Comparison of ENCODE assay signal across 1 cellular context in genomic region chr12:2832550-2833127, GRCh38.
TF ChIP-seq lines count a peak whose summit lies in the region.

No MANE protein-coding gene starts in this region.

TF ChIP-seq in SK-N-SH, 30 proteins besides CTCF, POLR2A, EP300 and RAD21 (continued from another document):
- no peak for TF ChIP-seq SMC3 (IDR thresholded peaks at IDR 0.05; ENCODE audit: low read depth, low read length)
- TF ChIP-seq, protein P1, sequence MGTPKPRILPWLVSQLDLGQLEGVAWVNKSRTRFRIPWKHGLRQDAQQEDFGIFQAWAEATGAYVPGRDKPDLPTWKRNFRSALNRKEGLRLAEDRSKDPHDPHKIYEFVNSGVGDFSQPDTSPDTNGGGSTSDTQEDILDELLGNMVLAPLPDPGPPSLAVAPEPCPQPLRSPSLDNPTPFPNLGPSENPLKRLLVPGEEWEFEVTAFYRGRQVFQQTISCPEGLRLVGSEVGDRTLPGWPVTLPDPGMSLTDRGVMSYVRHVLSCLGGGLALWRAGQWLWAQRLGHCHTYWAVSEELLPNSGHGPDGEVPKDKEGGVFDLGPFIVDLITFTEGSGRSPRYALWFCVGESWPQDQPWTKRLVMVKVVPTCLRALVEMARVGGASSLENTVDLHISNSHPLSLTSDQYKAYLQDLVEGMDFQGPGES (IDR thresholded peaks at IDR 0.05; ENCODE audit: low read depth, low read length), result no peak
- TF ChIP-seq REST (IDR thresholded peaks at IDR 0.05; ENCODE audit: low read depth, low read length), result no peak
- TF ChIP-seq TEAD4 (IDR thresholded peaks at IDR 0.05; ENCODE audit: borderline replicate concordance, insufficient read depth), result no peak
- no peak for TF ChIP-seq FOXJ3 (CRISPR knock-in tag; IDR thresholded peaks at IDR 0.05)
- no peak for TF ChIP-seq GATA2 (CRISPR knock-in tag; IDR thresholded peaks at IDR 0.05)
- TF ChIP-seq SIN3A (IDR thresholded peaks at IDR 0.05; ENCODE audit: borderline replicate concordance, low read depth, low read length), result no peak
- TF ChIP-seq PBX3 (IDR thresholded peaks at IDR 0.05), result no peak
- TF ChIP-seq, protein P2, sequence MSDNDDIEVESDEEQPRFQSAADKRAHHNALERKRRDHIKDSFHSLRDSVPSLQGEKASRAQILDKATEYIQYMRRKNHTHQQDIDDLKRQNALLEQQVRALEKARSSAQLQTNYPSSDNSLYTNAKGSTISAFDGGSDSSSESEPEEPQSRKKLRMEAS (IDR thresholded peaks at IDR 0.05; ENCODE audit: low read depth), result no peak
- no peak for TF ChIP-seq CHD2 (IDR thresholded peaks at IDR 0.05; ENCODE audit: low read length, partially characterized antibody)
- no peak for TF ChIP-seq ELF1 (IDR thresholded peaks at IDR 0.05)
- no peak for TF ChIP-seq TCF12 (IDR thresholded peaks at IDR 0.05)
- TF ChIP-seq FOSL2 (IDR thresholded peaks at IDR 0.05; ENCODE audit: borderline replicate concordance, low read depth), result no peak
TF ChIP-seq in SK-N-SH: peak in this region for 0.
